Comparison of ENCODE assay signal across 1 cellular context in genomic region chr6:33014841-33015634, GRCh38.
A peak's percentile ranks its signal among the peaks of the same experiment; 100 is the strongest.
TF ChIP-seq lines count a peak whose summit lies in the region.

No MANE protein-coding gene starts in this region.

TF ChIP-seq in GM12878, 131 proteins besides CTCF, POLR2A, EP300 and RAD21 (continues in another document):
- TF ChIP-seq NRF1 (conservative IDR thresholded peaks at IDR 0.05; ENCODE audit: low read depth, low read length) (no peak), NFIC (IDR thresholded peaks at IDR 0.05; ENCODE audit: low read depth, low read length) (no peak), STAT3 (IDR thresholded peaks at IDR 0.05; ENCODE audit: low read depth, low read length) (no peak), FOXM1 (IDR thresholded peaks at IDR 0.05; ENCODE audit: low read depth, low read length) (peak; percentile 51; the same call in 1 of the 2 replicates), RFX5 (IDR thresholded peaks at IDR 0.05; ENCODE audit: low read depth, low read length) (peak; percentile 51; the same call in 1 of the 2 replicates), POU2F2 (IDR thresholded peaks at IDR 0.05; ENCODE audit: borderline replicate concordance, low read depth, low read length) (no peak), CBX3 (IDR thresholded peaks at IDR 0.05; ENCODE audit: borderline replicate concordance, low read depth) (no peak), KDM1A (IDR thresholded peaks at IDR 0.05; ENCODE audit: borderline replicate concordance) (no peak), MLLT1 (IDR thresholded peaks at IDR 0.05) (peak; percentile 51), STAT1 (conservative IDR thresholded peaks at IDR 0.05) (no peak), RUNX3 (IDR thresholded peaks at IDR 0.05; ENCODE audit: low read length) (no peak), PRDM15 (CRISPR knock-in tag; IDR thresholded peaks at IDR 0.05) (no peak), POLR2AphosphoS2 (IDR thresholded peaks at IDR 0.05; ENCODE audit: low read depth, low read length) (no peak), ATF3 (IDR thresholded peaks at IDR 0.05; ENCODE audit: borderline replicate concordance, extremely low read depth, low read depth, low read length) (no peak), ZBTB11 (CRISPR knock-in tag; IDR thresholded peaks at IDR 0.05) (no peak), E2F8 (IDR thresholded peaks at IDR 0.05; ENCODE audit: low read depth, partially characterized antibody) (no peak), SIX5 (IDR thresholded peaks at IDR 0.05; ENCODE audit: low read depth, low read length, severe bottlenecking) (no peak), ZZZ3 (IDR thresholded peaks at IDR 0.05; ENCODE audit: control insufficient read depth, insufficient read length, low read depth) (no peak), CBFB (IDR thresholded peaks at IDR 0.05; ENCODE audit: low read depth) (no peak), MYC (IDR thresholded peaks at IDR 0.05; ENCODE audit: insufficient read depth, insufficient read length, insufficient replicate concordance, low read length, severe bottlenecking) (no peak), EZH2 (IDR thresholded peaks at IDR 0.05; ENCODE audit: borderline replicate concordance, control insufficient read depth, low read depth, low read length) (no peak), RBBP5 (conservative IDR thresholded peaks at IDR 0.05) (no peak), HDGF (IDR thresholded peaks at IDR 0.05) (0 out of 2 replicates have a peak, but pooled peaks have one; percentile 37), SUZ12 (IDR thresholded peaks at IDR 0.05; ENCODE audit: unreplicated experiment) (no peak), SUPT20H (IDR thresholded peaks at IDR 0.05; ENCODE audit: borderline replicate concordance, control insufficient read depth, low read depth, low read length) (no peak), ZNF217 (IDR thresholded peaks at IDR 0.05) (no peak), REST (IDR thresholded peaks at IDR 0.05; ENCODE audit: low read depth, low read length) (no peak), ETV6 (conservative IDR thresholded peaks at IDR 0.05 in 1 of 2, IDR thresholded peaks at IDR 0.05 in 1 of 2; ENCODE audit: borderline replicate concordance in 1 of 2, low read depth in 1 of 2) (no peak), CHD1 (IDR thresholded peaks at IDR 0.05; ENCODE audit: low read depth, low read length) (no peak), KLF5 (IDR thresholded peaks at IDR 0.05; ENCODE audit: partially characterized antibody) (no peak), CREM (IDR thresholded peaks at IDR 0.05; ENCODE audit: low read depth) (no peak), TARDBP (IDR thresholded peaks at IDR 0.05; ENCODE audit: borderline replicate concordance) (no peak), SMAD1 (IDR thresholded peaks at IDR 0.05; ENCODE audit: low read depth, partially characterized antibody) (no peak), TCF7 (IDR thresholded peaks at IDR 0.05; ENCODE audit: borderline replicate concordance) (no peak), MYB (IDR thresholded peaks at IDR 0.05; ENCODE audit: borderline replicate concordance, low read depth, low read length) (no peak)
- TF ChIP-seq, protein P1, sequence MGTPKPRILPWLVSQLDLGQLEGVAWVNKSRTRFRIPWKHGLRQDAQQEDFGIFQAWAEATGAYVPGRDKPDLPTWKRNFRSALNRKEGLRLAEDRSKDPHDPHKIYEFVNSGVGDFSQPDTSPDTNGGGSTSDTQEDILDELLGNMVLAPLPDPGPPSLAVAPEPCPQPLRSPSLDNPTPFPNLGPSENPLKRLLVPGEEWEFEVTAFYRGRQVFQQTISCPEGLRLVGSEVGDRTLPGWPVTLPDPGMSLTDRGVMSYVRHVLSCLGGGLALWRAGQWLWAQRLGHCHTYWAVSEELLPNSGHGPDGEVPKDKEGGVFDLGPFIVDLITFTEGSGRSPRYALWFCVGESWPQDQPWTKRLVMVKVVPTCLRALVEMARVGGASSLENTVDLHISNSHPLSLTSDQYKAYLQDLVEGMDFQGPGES (IDR thresholded peaks at IDR 0.05) = no peak
- TF ChIP-seq, protein P2, sequence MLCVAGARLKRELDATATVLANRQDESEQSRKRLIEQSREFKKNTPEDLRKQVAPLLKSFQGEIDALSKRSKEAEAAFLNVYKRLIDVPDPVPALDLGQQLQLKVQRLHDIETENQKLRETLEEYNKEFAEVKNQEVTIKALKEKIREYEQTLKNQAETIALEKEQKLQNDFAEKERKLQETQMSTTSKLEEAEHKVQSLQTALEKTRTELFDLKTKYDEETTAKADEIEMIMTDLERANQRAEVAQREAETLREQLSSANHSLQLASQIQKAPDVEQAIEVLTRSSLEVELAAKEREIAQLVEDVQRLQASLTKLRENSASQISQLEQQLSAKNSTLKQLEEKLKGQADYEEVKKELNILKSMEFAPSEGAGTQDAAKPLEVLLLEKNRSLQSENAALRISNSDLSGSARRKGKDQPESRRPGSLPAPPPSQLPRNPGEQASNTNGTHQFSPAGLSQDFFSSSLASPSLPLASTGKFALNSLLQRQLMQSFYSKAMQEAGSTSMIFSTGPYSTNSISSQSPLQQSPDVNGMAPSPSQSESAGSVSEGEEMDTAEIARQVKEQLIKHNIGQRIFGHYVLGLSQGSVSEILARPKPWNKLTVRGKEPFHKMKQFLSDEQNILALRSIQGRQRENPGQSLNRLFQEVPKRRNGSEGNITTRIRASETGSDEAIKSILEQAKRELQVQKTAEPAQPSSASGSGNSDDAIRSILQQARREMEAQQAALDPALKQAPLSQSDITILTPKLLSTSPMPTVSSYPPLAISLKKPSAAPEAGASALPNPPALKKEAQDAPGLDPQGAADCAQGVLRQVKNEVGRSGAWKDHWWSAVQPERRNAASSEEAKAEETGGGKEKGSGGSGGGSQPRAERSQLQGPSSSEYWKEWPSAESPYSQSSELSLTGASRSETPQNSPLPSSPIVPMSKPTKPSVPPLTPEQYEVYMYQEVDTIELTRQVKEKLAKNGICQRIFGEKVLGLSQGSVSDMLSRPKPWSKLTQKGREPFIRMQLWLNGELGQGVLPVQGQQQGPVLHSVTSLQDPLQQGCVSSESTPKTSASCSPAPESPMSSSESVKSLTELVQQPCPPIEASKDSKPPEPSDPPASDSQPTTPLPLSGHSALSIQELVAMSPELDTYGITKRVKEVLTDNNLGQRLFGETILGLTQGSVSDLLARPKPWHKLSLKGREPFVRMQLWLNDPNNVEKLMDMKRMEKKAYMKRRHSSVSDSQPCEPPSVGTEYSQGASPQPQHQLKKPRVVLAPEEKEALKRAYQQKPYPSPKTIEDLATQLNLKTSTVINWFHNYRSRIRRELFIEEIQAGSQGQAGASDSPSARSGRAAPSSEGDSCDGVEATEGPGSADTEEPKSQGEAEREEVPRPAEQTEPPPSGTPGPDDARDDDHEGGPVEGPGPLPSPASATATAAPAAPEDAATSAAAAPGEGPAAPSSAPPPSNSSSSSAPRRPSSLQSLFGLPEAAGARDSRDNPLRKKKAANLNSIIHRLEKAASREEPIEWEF (IDR thresholded peaks at IDR 0.05; ENCODE audit: insufficient replicate concordance, low read depth, low read length) = no peak
